7 cellular contexts compared by ENCODE assay signal in genomic region chr6:55617272-55617671, GRCh38. TPM values are rescaled to one million over a fixed set of nuclear protein-coding genes. Genes with fewer than 3 reads are reported as not detected.
DNase-seq lines count a peak whose midpoint lies in the region; FAIRE-seq and TF ChIP-seq lines count a peak whose summit lies in the region.

No MANE protein-coding gene starts in this region.

- no peak for FAIRE-seq in frontal cortex (lab: Jason Lieb, UNC)

- DNase-seq in HCEC 1CT (peak; percentile 48), NCI-H2227 treated with DMSO at 0.1 percent for 48 hours (lab: John Stamatoyannopoulos, UW) (peak; percentile 2), dermis microvascular lymphatic vessel endothelial cell (ENCODE audit: low read depth in 2 of 2) (peak; percentile 3 to 43), pons (ENCODE audit: low spot score) (peak; percentile 26), frontal cortex (ENCODE audit: low spot score in 2 of 2) (no peak)
- DNase-seq in effector CD4-positive, alpha-beta T cell = no peak

- TF ChIP-seq CTCF in GM12872 (IDR thresholded peaks at IDR 0.05; ENCODE audit: insufficient read depth, low read depth, low read length) = peak; percentile 65; the same call in 2 of the 3 replicates

RNA-seq across cellular contexts. Expression of gene HMGCLL1, which starts 38.3 kb away (rescaled TPM):
- total RNA-seq in dermis microvascular lymphatic vessel endothelial cell (not detected in 2 replicates), frontal cortex (68.9 TPM)

Comparison
In these comparisons a context has a peak if more than half of its experiments do, and no peak if none do; other contexts are left out.
1. DNase-seq: peak in HCEC 1CT (single experiment), NCI-H2227 treated with DMSO at 0.1 percent for 48 hours (single experiment), dermis microvascular lymphatic vessel endothelial cell (2 of 2) and pons (single experiment); none in effector CD4-positive, alpha-beta T cell (single experiment) and frontal cortex (0 of 2).
2. RNA of gene HMGCLL1, which starts 38.3 kb away (total RNA-seq): 68.9 TPM in frontal cortex (single experiment); not detected in dermis microvascular lymphatic vessel endothelial cell; every median in the first group is over 10 times any median in the second.